In genomic region chr7:1599571-1600395, GRCh38 we compare ENCODE assay signal across 29 cellular contexts. TPM values are rescaled to one million over a fixed set of nuclear protein-coding genes. Genes with fewer than 3 reads are reported as not detected.
"Had no signal": no experiment of that assay in that cellular context is flagged by ENCODE, and none has a peak within 500 bp of the region (broad histone marks: within the 10 kb centered on the region; RNA-seq: fewer than 3 reads in every experiment).

No MANE protein-coding gene starts in this region.

- H3K9me3 ChIP-seq: esophagus squamous epithelium, heart right ventricle, left lung, ovary, testis, tibial artery had no signal

- DNase-seq: cortex of kidney; effector memory CD8-positive, alpha-beta T cell; erythroblast; esophagus squamous epithelium; foreskin melanocyte; glutamatergic neuron; heart right ventricle; hippocampal formation; left cardiac atrium; left lung; mesenchymal stem cell; midbrain; naive thymus-derived CD4-positive, alpha-beta T cell; nucleus accumbens; ovary; retina; stimulated activated CD4-positive, alpha-beta T cell treated with anti-CD3 and anti-CD28 coated beads, Interleukin-2, amount 100 ng/mL, for 24 hours; stimulated activated CD4-positive, alpha-beta T cell treated with anti-CD3 and anti-CD28 coated beads, Interleukin-4, amount 100 ng/mL, for 4 hours; stimulated activated naive CD8-positive, alpha-beta T cell treated with anti-CD3 and anti-CD28 coated beads, Interleukin-15, Interleukin-2, amounts not matched to agents 100 U/mL and 50 U/mL, for 24 hours; substantia nigra; testis; tibial artery had no signal

- H2AFZ ChIP-seq: neural progenitor cell had no signal

- H3K36me3 ChIP-seq: esophagus squamous epithelium, heart right ventricle, left lung, neural progenitor cell, ovary, tibial artery had no signal

- H3K4me2 ChIP-seq: neural progenitor cell, smooth muscle cell had no signal

- ATAC-seq: effector memory CD8-positive, alpha-beta T cell; heart right ventricle; left cardiac atrium; left lung; naive thymus-derived CD4-positive, alpha-beta T cell; sciatic nerve; stimulated activated memory B cell treated with anti-CD40 and anti-IgM and Interleukin-4, amounts not matched to agents 10 μg/mL and 1 μg/mL and 100 μg/mL, for 72 hours; stimulated activated naive CD8-positive, alpha-beta T cell treated with anti-CD3 and anti-CD28 coated beads, Interleukin-15, Interleukin-2, amounts not matched to agents 100 U/mL and 50 U/mL, for 24 hours had no signal

- H3K9ac ChIP-seq: neural progenitor cell had no signal

- H3K27me3 ChIP-seq: neural progenitor cell, ovary, testis had no signal

- FAIRE-seq: endometrium, islet of Langerhans had no signal

- H3K4me1 ChIP-seq: esophagus squamous epithelium, heart right ventricle, left lung, neural progenitor cell, testis, tibial artery had no signal

- H3K27ac ChIP-seq: esophagus squamous epithelium, heart right ventricle, left lung, neural progenitor cell, ovary, testis, tibial artery had no signal

- H3K4me3 ChIP-seq: esophagus squamous epithelium, heart right ventricle, left lung, neural progenitor cell, ovary, smooth muscle cell, testis, tibial artery had no signal

RNA-seq across cellular contexts. Expression of gene TMEM184A, which starts 43.8 kb away (rescaled TPM):
- total RNA-seq: pulmonary artery endothelial cell had no signal
